8 cellular contexts compared by ENCODE assay signal in genomic region chr1:12407050-12407961, GRCh38.
DNase-seq lines count a peak whose midpoint lies in the region; TF ChIP-seq lines count a peak whose summit lies in the region.

No MANE protein-coding gene starts in this region.

- H4K20me1 ChIP-seq in OCI-LY1 (ENCODE audit: insufficient read depth, low read length), result no peaks in the 10 kb centered on the region

- H3F3A ChIP-seq in OCI-LY1 (ENCODE audit: insufficient read depth, low read length), result no peaks in the 10 kb centered on the region

- H3K27ac ChIP-seq in OCI-LY1 (ENCODE audit: low read depth, low read length, poor library complexity, severe bottlenecking), result no peak overlapping the region

- peak overlapping the region in 1 of 3 experiments; percentile 3 for H3K4me3 Mint-ChIP-seq in nephron

- peaks cover 64% of the 10 kb centered on the region for H3K4me1 Mint-ChIP-seq in nephron

- H3K9ac ChIP-seq in OCI-LY1 (ENCODE audit: low read length), result no peak overlapping the region

- H3K4me2 ChIP-seq in OCI-LY1 (ENCODE audit: low read length), result no peak overlapping the region

- DNase-seq in G401 (ENCODE audit: low spot score) (peak; percentile 8), epithelial cell of esophagus (ENCODE audit: low read depth) (peak; percentile 66), hippocampal formation (lab: John Stamatoyannopoulos, UW) (no peak), NCI-H1105 (lab: John Stamatoyannopoulos, UW) (no peak), NCI-H1436 (lab: John Stamatoyannopoulos, UW) (no peak), retina (no peak)

- TF ChIP-seq CTCF in OCI-LY1 (IDR thresholded peaks at IDR 0.05; ENCODE audit: low read length), result peak; percentile 34; the same call in 1 of the 2 replicates
- peak; percentile 46 for TF ChIP-seq CTCF in epithelial cell of esophagus (IDR thresholded peaks at IDR 0.05; ENCODE audit: insufficient read depth, low read depth, low read length, missing control alignments)
- peak in 2 of 3 experiments; percentile 27 to 45 for TF ChIP-seq CTCF in nephron (IDR thresholded peaks at IDR 0.05; ENCODE audit: unreplicated experiment in 3 of 3)

- no peaks in the 10 kb centered on the region for H3K27me3 ChIP-seq in OCI-LY1 (ENCODE audit: insufficient read depth, low read length)

- H3K9me2 ChIP-seq in OCI-LY1 (ENCODE audit: low read depth, low read length), result no peaks in the 10 kb centered on the region

- no peaks in the 10 kb centered on the region for H3K4me1 ChIP-seq in OCI-LY1 (ENCODE audit: insufficient read depth, low read length, severe bottlenecking)

- H2AFZ ChIP-seq in OCI-LY1 (ENCODE audit: low read length), result no peak overlapping the region

- H3K27ac Mint-ChIP-seq in nephron, result peak overlapping the region; percentile 91 to 93 (median 91)

- no peaks in the 10 kb centered on the region for H3K27me3 Mint-ChIP-seq in nephron (ENCODE audit: low read depth)

- in situ Hi-C loops in G401 (cut with HindIII; ENCODE audit: low sequenced_read_pairs), result no loop called here

- H3K9me3 ChIP-seq in OCI-LY1 (ENCODE audit: low read length), result peaks cover 7% of the 10 kb centered on the region; the same call in 1 of the 2 replicates

- H3K4me3 ChIP-seq in OCI-LY1 (ENCODE audit: low read depth, low read length, poor library complexity, severe bottlenecking) (no peak overlapping the region), epithelial cell of esophagus (ENCODE audit: low read length) (no peak overlapping the region)

- peaks cover 58% of the 10 kb centered on the region for H3K36me3 Mint-ChIP-seq in nephron (ENCODE audit: low read depth)

- H3K79me2 ChIP-seq in OCI-LY1 (ENCODE audit: insufficient read depth, low read length), result no peaks in the 10 kb centered on the region

- peaks cover 20% of the 10 kb centered on the region for H3K36me3 ChIP-seq in OCI-LY1 (ENCODE audit: insufficient read depth, low read length)

- peaks cover 18% of the 10 kb centered on the region for H3K9me3 Mint-ChIP-seq in nephron

Comparison
In these comparisons a context has a peak if more than half of its experiments do, and no peak if none do; other contexts are left out.
1. DNase-seq: peak in G401 (single experiment) and epithelial cell of esophagus (single experiment); none in hippocampal formation (0 of 2), NCI-H1105 (single experiment), NCI-H1436 (single experiment) and retina (single experiment).
2. Peak in every context shown above with its lines, with median percentiles within 50 percentile points of each other: CTCF ChIP-seq.